Comparison of ENCODE assay signal across 9 cellular contexts in genomic region chr13:50123002-50123401, GRCh38.
A peak's percentile ranks its signal among the peaks of the same experiment; 100 is the strongest.
DNase-seq lines count a peak whose midpoint lies in the region; ATAC-seq, FAIRE-seq and TF ChIP-seq lines count a peak whose summit lies in the region.
"Had no signal": no experiment of that assay in that cellular context is flagged by ENCODE, and none has a peak within 500 bp of the region (broad histone marks: within the 10 kb centered on the region; RNA-seq: fewer than 3 reads in every experiment).

No MANE protein-coding gene starts in this region.

- no peak overlapping the region for H2BK15ac ChIP-seq in H1 (ENCODE audit: low read length)

- H3K56ac ChIP-seq in H1 (replicated peaks; ENCODE audit: insufficient read length, low read depth, low read length), result no peak overlapping the region

- H3K27ac ChIP-seq in OCI-LY1 (ENCODE audit: low read depth, low read length, poor library complexity, severe bottlenecking) (peak overlapping the region; percentile 95), H1 (ENCODE audit: low read depth, low read length) (no peak overlapping the region), osteoblast (ENCODE audit: low read depth, low read length) (peak overlapping the region; percentile 79)

- BruUV-seq in Caco-2 (replicated peaks; lab: Mats Ljungman, UMichigan), result no TSS peak

- peaks cover 25% of the 10 kb centered on the region for H3K23me2 ChIP-seq in H1 (ENCODE audit: low read depth, low read length)

- H3K79me2 ChIP-seq in OCI-LY1 (ENCODE audit: insufficient read depth, low read length), result peaks cover 58% of the 10 kb centered on the region
- no peaks in the 10 kb centered on the region for H3K79me2 ChIP-seq in H1 (ENCODE audit: control insufficient read depth in 1 of 2, insufficient read depth in 2 of 2, low read length in 2 of 2)
- H3K79me2 ChIP-seq in osteoblast (ENCODE audit: insufficient read depth, low read length), result peaks cover 73% of the 10 kb centered on the region

- CTCF ChIA-PET in Caco-2 (lab: Charles Lee) (interaction anchor here (0.8 to 1.0 kb wide), 2 partner anchors 40 to 126 kb away, joined by 4 read pairs; no protein-coding TSS in a partner anchor), H1 (lab: Charles Lee; ENCODE audit: partially characterized antibody) (interaction anchor here (1.0 to 2.5 kb wide), 5 partner anchors 14 to 146 kb away, joined by 3 to 13 read pairs (median 4); no protein-coding TSS in a partner anchor)

- TF ChIP-seq POLR2A in H1 (IDR thresholded peaks at IDR 0.05; ENCODE audit: control extremely low read depth in 1 of 2, low read depth in 2 of 2, low read length in 2 of 2), result no peak

- H3K27me3 ChIP-seq in Caco-2 (replicated peaks; ENCODE audit: control insufficient read depth, insufficient read depth, low read length), result no peaks in the 10 kb centered on the region
- no peaks in the 10 kb centered on the region for H3K27me3 ChIP-seq in OCI-LY1 (ENCODE audit: insufficient read depth, low read length)
- H3K27me3 ChIP-seq in H1 (replicated peaks in 1 of 4; ENCODE audit: control insufficient read depth in 3 of 4, extremely low read depth in 1 of 4, insufficient read depth in 3 of 4, low read length in 3 of 4), result peaks cover 31 to 56% (median 53%) of the 10 kb centered on the region in 4 experiments
- H3K27me3 ChIP-seq in osteoblast (ENCODE audit: insufficient read depth, low read length), result no peaks in the 10 kb centered on the region

- H3K9ac ChIP-seq in OCI-LY1 (ENCODE audit: low read length) (peak overlapping the region; percentile 93), H1 (replicated peaks in 1 of 4; ENCODE audit: extremely low read depth in 1 of 4, low read depth in 3 of 4, low read length in 3 of 4) (no peak overlapping the region)

- 39% methylated on average over 3 of the region's 3 CpGs; no CpG with 5 or more reads in 1 of the 2 experiments for WGBS in H1 (ENCODE audit: extremely low coverage in 1 of 2, insufficient coverage in 1 of 2, insufficient read length in 1 of 2, insufficient replicate concordance in 2 of 2, low coverage in 1 of 2, low lambda C conversion rate in 2 of 2, missing lambda C conversion rate in 1 of 2), 2 experiments

- TF ChIP-seq CTCF in Caco-2 (IDR thresholded peaks at IDR 0.05; ENCODE audit: insufficient read depth in 1 of 2, low read depth in 1 of 2, low read length in 1 of 2, severe bottlenecking in 1 of 2, unreplicated experiment in 1 of 2), result no peak
- TF ChIP-seq CTCF in OCI-LY1 (IDR thresholded peaks at IDR 0.05; ENCODE audit: low read length), result no peak
- TF ChIP-seq CTCF in H1 (IDR thresholded peaks at IDR 0.05; ENCODE audit: control extremely low read depth in 1 of 3, insufficient read depth in 1 of 3, low read depth in 1 of 3, low read length in 3 of 3), result no peak
- TF ChIP-seq CTCF in osteoblast (IDR thresholded peaks at IDR 0.05; ENCODE audit: extremely low read depth, low read depth, low read length), result no peak

- H2BK12ac ChIP-seq in H1 (ENCODE audit: low read depth, low read length), result no peak overlapping the region

- H3K4me2 ChIP-seq in OCI-LY1 (ENCODE audit: low read length), result peak overlapping the region; percentile 92
- peak overlapping the region; percentile 86 to 98; a peak in 2 of 4 replicates for H3K4me2 ChIP-seq in H1 (ENCODE audit: insufficient read depth in 1 of 2, low read depth in 2 of 2, low read length in 2 of 2)
- H3K4me2 ChIP-seq in osteoblast (ENCODE audit: insufficient read depth, low read length), result peak overlapping the region; percentile 88

- H2AFZ ChIP-seq in OCI-LY1 (ENCODE audit: low read length) (no peak overlapping the region), H1 (ENCODE audit: low read length) (no peak overlapping the region), osteoblast (ENCODE audit: low read length) (no peak overlapping the region)

- peak overlapping the region; percentile 95 for H3K4me3 Mint-ChIP-seq in Caco-2 (ENCODE audit: unreplicated experiment)

- no peak overlapping the region for H3K18ac ChIP-seq in H1 (ENCODE audit: extremely low read depth, low read length)

- ATAC-seq in GM18873 (IDR thresholded peaks at IDR 0.05; ENCODE audit: low FRiP score, unreplicated experiment) (no peak), GM21526 (IDR thresholded peaks at IDR 0.05; ENCODE audit: low FRiP score, unreplicated experiment) (no peak)

- H4K91ac ChIP-seq in H1 (replicated peaks; ENCODE audit: insufficient read length, low read length), result no peak overlapping the region

- POLR2A ChIA-PET in Caco-2 (lab: Charles Lee) (interaction anchor here (0.6 to 4.0 kb wide), 4 partner anchors 41 to 330 kb away, joined by 3 to 29 read pairs (median 4); partner anchors contain the start of gene TRIM13), H1 (lab: Charles Lee; ENCODE audit: partially characterized antibody) (interaction anchor here (1.0 to 6.9 kb wide), 4 partner anchors 9 to 124 kb away, joined by 3 to 52 read pairs (median 7); partner anchors contain the start of gene TRIM13)

- H3F3A ChIP-seq in OCI-LY1 (ENCODE audit: insufficient read depth, low read length), result no peaks in the 10 kb centered on the region

- no peak for TF ChIP-seq RAD21 in H1 (IDR thresholded peaks at IDR 0.05 in 1 of 2, conservative IDR thresholded peaks at IDR 0.05 in 1 of 2; ENCODE audit: low read depth in 2 of 2, low read length in 2 of 2)

- H2BK5ac ChIP-seq in H1 (ENCODE audit: low read depth, low read length), result no peak overlapping the region

- no peaks in the 10 kb centered on the region for H3K9me3 ChIP-seq in Caco-2
- H3K9me3 ChIP-seq in OCI-LY1 (ENCODE audit: low read length), result no peaks in the 10 kb centered on the region
- H3K9me3 ChIP-seq in H1 (ENCODE audit: insufficient read depth in 2 of 2, low read depth in 1 of 2, low read length in 1 of 2), result no peaks in the 10 kb centered on the region
- H3K9me3 ChIP-seq in osteoblast (ENCODE audit: low read depth, low read length), result no peaks in the 10 kb centered on the region
- H3K9me3 ChIP-seq: mucosa of descending colon had no signal

- H3K23ac ChIP-seq in H1 (ENCODE audit: insufficient read length), result no peak overlapping the region

- H4K20me1 ChIP-seq in OCI-LY1 (ENCODE audit: insufficient read depth, low read length) (no peaks in the 10 kb centered on the region), H1 (replicated peaks in 1 of 2; ENCODE audit: control insufficient read depth in 1 of 2, insufficient read depth in 2 of 2, low read length in 2 of 2) (peaks cover 11 to 12% of the 10 kb centered on the region in 2 experiments), osteoblast (ENCODE audit: insufficient read depth, low read length) (peaks cover 10% of the 10 kb centered on the region)

- H2BK120ac ChIP-seq in H1 (replicated peaks; ENCODE audit: low read depth, low read length), result no peak overlapping the region

- H3K4me3 ChIP-seq in Caco-2 (ENCODE audit: low read depth, low read length) (peak overlapping the region; percentile 100), OCI-LY1 (ENCODE audit: low read depth, low read length, poor library complexity, severe bottlenecking) (peak overlapping the region; percentile 99), H1 (ENCODE audit: extremely low read depth in 1 of 4, insufficient read depth in 2 of 4, low read depth in 3 of 4, low read length in 4 of 4) (peak overlapping the region in 1 of 4 experiments; percentile 85; a peak in 2 of 8 replicates), osteoblast (ENCODE audit: insufficient read depth, low read length) (peak overlapping the region; percentile 95)

- no peak overlapping the region for H2AK5ac ChIP-seq in H1 (ENCODE audit: low read depth, low read length)

- H3K14ac ChIP-seq in H1 (ENCODE audit: insufficient read length), result no peak overlapping the region

- H3K9me2 ChIP-seq in OCI-LY1 (ENCODE audit: low read depth, low read length), result no peaks in the 10 kb centered on the region

- peaks cover 22% of the 10 kb centered on the region for H3K4me1 ChIP-seq in Caco-2
- peaks cover 73% of the 10 kb centered on the region for H3K4me1 ChIP-seq in OCI-LY1 (ENCODE audit: insufficient read depth, low read length, severe bottlenecking)
- H3K4me1 ChIP-seq in H1 (replicated peaks in 1 of 4; ENCODE audit: control insufficient read depth in 3 of 4, insufficient read depth in 4 of 4, low read length in 3 of 4), result peaks cover 0 to 21% (median 19%) of the 10 kb centered on the region in 4 experiments; a peak in 6 of 7 replicates
- peaks cover 10% of the 10 kb centered on the region for H3K4me1 ChIP-seq in osteoblast (ENCODE audit: insufficient read depth, low read length)

- no peak for TF ChIP-seq EP300 in H1 (IDR thresholded peaks at IDR 0.05; ENCODE audit: borderline replicate concordance in 1 of 2, low read depth in 2 of 2, low read length in 2 of 2)

- no peak overlapping the region for H3K4ac ChIP-seq in H1 (replicated peaks; ENCODE audit: insufficient read length, low read depth, low read length)

- H3K79me1 ChIP-seq in H1 (ENCODE audit: low read depth, low read length), result no peaks in the 10 kb centered on the region

- H3K4me1 Mint-ChIP-seq in Caco-2 (ENCODE audit: low read depth, unreplicated experiment), result peaks cover 26% of the 10 kb centered on the region

- no peak overlapping the region for H2BK20ac ChIP-seq in H1 (ENCODE audit: low read length)

- no peak overlapping the region for H4K5ac ChIP-seq in H1 (ENCODE audit: insufficient read length, low read depth, low read length)

- FAIRE-seq in H1 (lab: Jason Lieb, UNC), result no peak

- DNase-seq in Caco-2 (peak in 1 of 2 experiments; percentile 28), H1 (ENCODE audit: low read depth in 1 of 2, low spot score in 2 of 2) (no peak), osteoblast (ENCODE audit: insufficient read length, low spot score, missing footprints) (no peak), NCI-H2029 (lab: John Stamatoyannopoulos, UW) (no peak)
- DNase-seq in activated CD4-positive, CD25-positive, alpha-beta regulatory T cell treated with anti-CD3 and anti-CD28 coated beads, Interleukin-2, amount 50 U/mL, for 72 hours, result no peak

- H3K9me3 Mint-ChIP-seq in Caco-2 (ENCODE audit: unreplicated experiment), result no peaks in the 10 kb centered on the region

- H4K8ac ChIP-seq in H1 (ENCODE audit: extremely low read depth, insufficient read depth, low read length), result no peak overlapping the region

- no peaks in the 10 kb centered on the region for H3K27me3 Mint-ChIP-seq in Caco-2 (ENCODE audit: insufficient read depth, unreplicated experiment)

- intact Hi-C loops in Caco-2 (cut with micrococcal nuclease; ENCODE audit: unreplicated experiment), result loop anchor here (1.0 to 5.0 kb wide), 3 partner anchors 38 to 186 kb away; partner anchors contain the start of genes SPRYD7 and TRIM13

- H3K36me3 Mint-ChIP-seq in Caco-2 (ENCODE audit: insufficient read depth, unreplicated experiment), result peaks cover 37% of the 10 kb centered on the region

- H3K36me3 ChIP-seq in Caco-2 (ENCODE audit: control insufficient read depth, insufficient read depth, low read length) (0 out of 2 replicates have a peak, but pooled peaks cover 3% of the 10 kb centered on the region), OCI-LY1 (ENCODE audit: insufficient read depth, low read length) (peaks cover 43% of the 10 kb centered on the region), H1 (ENCODE audit: control insufficient read depth in 2 of 4, insufficient read depth in 4 of 4, low read length in 3 of 4) (no peaks in the 10 kb centered on the region), osteoblast (ENCODE audit: insufficient read depth, low read length) (peaks cover 2% of the 10 kb centered on the region)

- H3K27ac Mint-ChIP-seq in Caco-2 (ENCODE audit: unreplicated experiment), result peak overlapping the region; percentile 90

TF ChIP-seq in H1, 55 proteins besides CTCF, POLR2A, EP300 and RAD21 (continues in another document):
- TF ChIP-seq KDM5A (IDR thresholded peaks at IDR 0.05; ENCODE audit: low read length), result no peak
- TF ChIP-seq TAF1 (IDR thresholded peaks at IDR 0.05; ENCODE audit: low read depth, low read length), result no peak
